In the genomic region with DNA sequence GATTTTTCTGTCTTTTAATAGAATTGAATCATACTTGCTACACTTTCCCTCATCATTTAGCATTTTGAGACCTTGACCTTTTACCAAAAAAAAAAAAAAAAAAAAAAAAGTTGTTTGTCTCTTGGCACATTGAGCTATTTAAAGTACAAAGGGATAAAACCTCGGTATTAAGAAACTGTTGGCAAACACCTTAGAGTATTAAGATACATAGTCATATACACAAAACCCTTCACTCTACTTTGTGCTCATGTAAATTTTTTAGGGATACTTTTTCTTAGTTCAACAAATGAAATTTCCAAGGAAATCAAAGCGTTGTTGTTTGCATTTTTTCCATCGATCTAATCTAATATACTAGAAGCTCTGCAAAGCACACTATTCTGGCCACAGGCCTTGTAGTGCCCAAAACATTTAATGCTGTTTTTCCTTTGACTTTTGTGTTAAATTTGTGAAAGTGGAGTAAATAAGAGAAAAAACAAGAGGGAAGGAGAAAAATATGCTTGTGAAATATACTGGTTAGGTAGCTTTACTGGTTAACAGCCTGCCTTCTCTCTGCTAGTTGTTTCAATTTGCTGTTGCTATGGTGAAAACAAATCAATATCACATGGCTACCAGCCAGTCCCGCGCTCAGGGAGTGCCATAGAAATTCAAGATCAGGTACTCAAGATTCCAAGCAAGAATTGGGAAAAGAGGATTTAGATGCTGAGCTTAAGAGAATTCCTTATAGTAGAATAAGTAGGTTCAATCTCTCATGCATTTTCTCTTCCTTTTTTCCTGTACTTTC, we compare ENCODE assay signal across 8 cellular contexts. TPM values are rescaled to one million over a fixed set of nuclear protein-coding genes. Genes with fewer than 3 reads are reported as not detected.
DNase-seq lines count a peak whose midpoint lies in the region; ATAC-seq and TF ChIP-seq lines count a peak whose summit lies in the region.

No MANE protein-coding gene starts in this region.

- H3K27me3 Mint-ChIP-seq in GM23338 (ENCODE audit: insufficient read depth, low read depth, poor library complexity) (peaks cover 64% of the 10 kb centered on the region), naive B cell (no peaks in the 10 kb centered on the region)

- ATAC-seq in GM23338 (no peak), naive B cell (ENCODE audit: low read depth in 2 of 2) (no peak)

- peaks cover 16% of the 10 kb centered on the region; the same call in 1 of the 2 replicates for H4K20me1 ChIP-seq in GM23338 (replicated peaks; ENCODE audit: insufficient read depth)

- no peaks in the 10 kb centered on the region for H3K9me2 ChIP-seq in GM23338 (ENCODE audit: insufficient read depth)

- H3K4me2 ChIP-seq in GM23338: peak overlapping the region; percentile 70

- no peaks in the 10 kb centered on the region for H3F3A ChIP-seq in GM23338 (replicated peaks; ENCODE audit: low read depth)

- H3K9me3 ChIP-seq in SK-N-MC (ENCODE audit: low read depth, low read length) (no peaks in the 10 kb centered on the region), duodenal mucosa (ENCODE audit: control insufficient read depth in 1 of 2, low read length in 2 of 2) (no peaks in the 10 kb centered on the region)

- H3K27ac ChIP-seq in GM23338 (ENCODE audit: low read depth): no peak overlapping the region
- H3K27ac ChIP-seq in SK-N-MC: no peak overlapping the region
- peak overlapping the region; percentile 83 for H3K27ac ChIP-seq in duodenal mucosa (ENCODE audit: low read depth, low read length)

- peaks cover 38% of the 10 kb centered on the region for H3K4me1 Mint-ChIP-seq in GM23338
- H3K4me1 Mint-ChIP-seq in naive B cell: peaks cover 54 to 60% (median 58%) of the 10 kb centered on the region in 3 donors

- H3K9me3 Mint-ChIP-seq in GM23338 (no peaks in the 10 kb centered on the region; the same call in 2 of the 3 replicates), naive B cell (no peaks in the 10 kb centered on the region)

- H3K4me3 Mint-ChIP-seq in GM23338 (peak overlapping the region; percentile 24; the same call in 1 of the 3 replicates), naive B cell (peak overlapping the region; percentile 88 to 100 (median 94))

- H3K4me3 ChIP-seq in AG09309 (ENCODE audit: control insufficient read depth, low read depth, low read length): peak overlapping the region; percentile 58
- H3K4me3 ChIP-seq in GM23338: 0 out of 2 replicates have a peak overlapping the region, but pooled peaks have one; percentile 48
- H3K4me3 ChIP-seq in SK-N-MC: peak overlapping the region; percentile 94
- H3K4me3 ChIP-seq in duodenal mucosa (ENCODE audit: low read depth in 1 of 2, low read length in 2 of 2): peak overlapping the region; percentile 80 to 92

- peaks cover 73% of the 10 kb centered on the region for H3K27me3 ChIP-seq in GM23338 (ENCODE audit: insufficient read depth)
- no peaks in the 10 kb centered on the region for H3K27me3 ChIP-seq in duodenal mucosa (ENCODE audit: control insufficient read depth in 1 of 2, insufficient read depth in 2 of 2, low read length in 2 of 2)

- no peak for TF ChIP-seq CTCF in AG09309 (IDR thresholded peaks at IDR 0.05; ENCODE audit: control insufficient read depth, insufficient read depth, low read depth, low read length, missing control alignments)
- TF ChIP-seq CTCF in GM23338 (conservative IDR thresholded peaks at IDR 0.05; ENCODE audit: low read depth in 2 of 2): no peak

- H3K4me1 ChIP-seq in GM23338 (ENCODE audit: insufficient read depth): peaks cover 23% of the 10 kb centered on the region
- peaks cover 42 to 50% of the 10 kb centered on the region in 2 donors for H3K4me1 ChIP-seq in duodenal mucosa (ENCODE audit: control insufficient read depth in 1 of 2, insufficient read depth in 2 of 2, low read length in 2 of 2)

- no peak overlapping the region for H2AFZ ChIP-seq in GM23338

- no peak overlapping the region for H3K27ac Mint-ChIP-seq in GM23338
- H3K27ac Mint-ChIP-seq in naive B cell: peak overlapping the region; percentile 87 to 98 (median 96)

- no peaks in the 10 kb centered on the region for H3K36me3 Mint-ChIP-seq in GM23338 (ENCODE audit: low read depth)
- H3K36me3 Mint-ChIP-seq in naive B cell: no peaks in the 10 kb centered on the region

- H3K36me3 ChIP-seq in GM23338 (ENCODE audit: insufficient read depth): no peaks in the 10 kb centered on the region
- no peaks in the 10 kb centered on the region for H3K36me3 ChIP-seq in SK-N-MC (ENCODE audit: insufficient read depth, low read length)
- no peaks in the 10 kb centered on the region for H3K36me3 ChIP-seq in duodenal mucosa (ENCODE audit: control insufficient read depth in 1 of 2, insufficient read depth in 2 of 2, low read length in 2 of 2)

- DNase-seq in AG09309 (ENCODE audit: low read depth) (no peak), GM23338 (ENCODE audit: low spot score) (peak; percentile 69), SK-N-MC (ENCODE audit: low read depth, low spot score) (no peak), naive B cell (no peak), SKM-1 treated with dmso at 0.1 percent for 144 hours (lab: John Stamatoyannopoulos, UW; ENCODE audit: unreplicated experiment) (no peak), HCEC 1CT (no peak), DMS114 treated with DMSO at 0.1 percent for 48 hours (lab: John Stamatoyannopoulos, UW; ENCODE audit: unreplicated experiment) (no peak)

- no peaks in the 10 kb centered on the region for H3K79me2 ChIP-seq in GM23338 (replicated peaks; ENCODE audit: insufficient read depth)

- peak overlapping the region; percentile 92 for H3K9ac ChIP-seq in SK-N-MC (ENCODE audit: insufficient read length)
- peak overlapping the region; percentile 81 to 92 for H3K9ac ChIP-seq in duodenal mucosa (ENCODE audit: low read depth in 1 of 2, low read length in 2 of 2)

TF ChIP-seq in GM23338, 12 proteins besides CTCF, POLR2A, EP300 and RAD21 (continues in another document):
- no peak for TF ChIP-seq JUNB (IDR thresholded peaks at IDR 0.05; ENCODE audit: unreplicated experiment)
- TF ChIP-seq ZNF114 (CRISPR knock-in tag; IDR thresholded peaks at IDR 0.05): no peak
- TF ChIP-seq STAT1 (IDR thresholded peaks at IDR 0.05; ENCODE audit: unreplicated experiment): no peak
- TF ChIP-seq ZNF331 (CRISPR knock-in tag; IDR thresholded peaks at IDR 0.05; ENCODE audit: low read depth): no peak
- no peak for TF ChIP-seq POLR2AphosphoS5 (IDR thresholded peaks at IDR 0.05; ENCODE audit: low read depth)
- TF ChIP-seq, protein P1, sequence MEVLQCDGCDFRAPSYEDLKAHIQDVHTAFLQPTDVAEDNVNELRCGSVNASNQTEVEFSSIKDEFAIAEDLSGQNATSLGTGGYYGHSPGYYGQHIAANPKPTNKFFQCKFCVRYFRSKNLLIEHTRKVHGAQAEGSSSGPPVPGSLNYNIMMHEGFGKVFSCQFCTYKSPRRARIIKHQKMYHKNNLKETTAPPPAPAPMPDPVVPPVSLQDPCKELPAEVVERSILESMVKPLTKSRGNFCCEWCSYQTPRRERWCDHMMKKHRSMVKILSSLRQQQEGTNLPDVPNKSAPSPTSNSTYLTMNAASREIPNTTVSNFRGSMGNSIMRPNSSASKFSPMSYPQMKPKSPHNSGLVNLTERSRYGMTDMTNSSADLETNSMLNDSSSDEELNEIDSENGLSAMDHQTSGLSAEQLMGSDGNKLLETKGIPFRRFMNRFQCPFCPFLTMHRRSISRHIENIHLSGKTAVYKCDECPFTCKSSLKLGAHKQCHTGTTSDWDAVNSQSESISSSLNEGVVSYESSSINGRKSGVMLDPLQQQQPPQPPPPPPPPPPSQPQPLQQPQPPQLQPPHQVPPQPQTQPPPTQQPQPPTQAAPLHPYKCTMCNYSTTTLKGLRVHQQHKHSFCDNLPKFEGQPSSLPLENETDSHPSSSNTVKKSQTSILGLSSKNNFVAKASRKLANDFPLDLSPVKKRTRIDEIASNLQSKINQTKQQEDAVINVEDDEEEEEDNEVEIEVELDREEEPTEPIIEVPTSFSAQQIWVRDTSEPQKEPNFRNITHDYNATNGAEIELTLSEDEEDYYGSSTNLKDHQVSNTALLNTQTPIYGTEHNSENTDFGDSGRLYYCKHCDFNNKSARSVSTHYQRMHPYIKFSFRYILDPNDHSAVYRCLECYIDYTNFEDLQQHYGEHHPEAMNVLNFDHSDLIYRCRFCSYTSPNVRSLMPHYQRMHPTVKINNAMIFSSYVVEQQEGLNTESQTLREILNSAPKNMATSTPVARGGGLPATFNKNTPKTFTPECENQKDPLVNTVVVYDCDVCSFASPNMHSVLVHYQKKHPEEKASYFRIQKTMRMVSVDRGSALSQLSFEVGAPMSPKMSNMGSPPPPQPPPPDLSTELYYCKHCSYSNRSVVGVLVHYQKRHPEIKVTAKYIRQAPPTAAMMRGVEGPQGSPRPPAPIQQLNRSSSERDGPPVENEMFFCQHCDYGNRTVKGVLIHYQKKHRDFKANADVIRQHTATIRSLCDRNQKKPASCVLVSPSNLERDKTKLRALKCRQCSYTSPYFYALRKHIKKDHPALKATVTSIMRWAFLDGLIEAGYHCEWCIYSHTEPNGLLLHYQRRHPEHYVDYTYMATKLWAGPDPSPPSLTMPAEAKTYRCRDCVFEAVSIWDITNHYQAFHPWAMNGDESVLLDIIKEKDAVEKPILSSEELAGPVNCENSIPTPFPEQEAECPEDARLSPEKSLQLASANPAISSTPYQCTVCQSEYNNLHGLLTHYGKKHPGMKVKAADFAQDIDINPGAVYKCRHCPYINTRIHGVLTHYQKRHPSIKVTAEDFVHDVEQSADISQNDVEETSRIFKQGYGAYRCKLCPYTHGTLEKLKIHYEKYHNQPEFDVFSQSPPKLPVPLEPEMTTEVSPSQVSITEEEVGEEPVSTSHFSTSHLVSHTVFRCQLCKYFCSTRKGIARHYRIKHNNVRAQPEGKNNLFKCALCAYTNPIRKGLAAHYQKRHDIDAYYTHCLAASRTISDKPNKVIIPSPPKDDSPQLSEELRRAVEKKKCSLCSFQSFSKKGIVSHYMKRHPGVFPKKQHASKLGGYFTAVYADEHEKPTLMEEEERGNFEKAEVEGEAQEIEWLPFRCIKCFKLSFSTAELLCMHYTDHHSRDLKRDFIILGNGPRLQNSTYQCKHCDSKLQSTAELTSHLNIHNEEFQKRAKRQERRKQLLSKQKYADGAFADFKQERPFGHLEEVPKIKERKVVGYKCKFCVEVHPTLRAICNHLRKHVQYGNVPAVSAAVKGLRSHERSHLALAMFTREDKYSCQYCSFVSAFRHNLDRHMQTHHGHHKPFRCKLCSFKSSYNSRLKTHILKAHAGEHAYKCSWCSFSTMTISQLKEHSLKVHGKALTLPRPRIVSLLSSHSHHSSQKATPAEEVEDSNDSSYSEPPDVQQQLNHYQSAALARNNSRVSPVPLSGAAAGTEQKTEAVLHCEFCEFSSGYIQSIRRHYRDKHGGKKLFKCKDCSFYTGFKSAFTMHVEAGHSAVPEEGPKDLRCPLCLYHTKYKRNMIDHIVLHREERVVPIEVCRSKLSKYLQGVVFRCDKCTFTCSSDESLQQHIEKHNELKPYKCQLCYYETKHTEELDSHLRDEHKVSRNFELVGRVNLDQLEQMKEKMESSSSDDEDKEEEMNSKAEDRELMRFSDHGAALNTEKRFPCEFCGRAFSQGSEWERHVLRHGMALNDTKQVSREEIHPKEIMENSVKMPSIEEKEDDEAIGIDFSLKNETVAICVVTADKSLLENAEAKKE (CRISPR knock-in tag; IDR thresholded peaks at IDR 0.05): no peak
- TF ChIP-seq EZH2 (IDR thresholded peaks at IDR 0.05; ENCODE audit: low read depth, unreplicated experiment): no peak

RNA-seq across cellular contexts. Expression of a gene that starts 2.6 kb away (rescaled TPM):
- total RNA-seq in GM23338 (2014; rRNA removed; shearing (Covaris generic)): 1.3 and 3.2 TPM in 2 replicates
- polyA plus RNA-seq in GM23338 (2016; fragmentation: Nextera tagmentation; extraction: Ambion mirVana): 0.49 and 0.55 TPM in 2 replicates
- polyA plus RNA-seq in naive B cell (ENCODE audit: low read depth in 6 of 6): 10 to 100 TPM; 18.2 to 36.1 (median 21.3) TPM

Comparison
In these comparisons a context has a peak if more than half of its experiments do, and no peak if none do; other contexts are left out.
1. RNA of a gene that starts 2.6 kb away (polyA plus RNA-seq): 18.2 to 36.1 TPM in naive B cell; 0.49 to 0.55 TPM in GM23338; every median in the first group is over 10 times any median in the second.
2. Peak in every context shown above with its lines, with median percentiles within 50 percentile points of each other: H3K4me3 ChIP-seq.